1 cellular context compared by ENCODE assay signal in the genomic region with DNA sequence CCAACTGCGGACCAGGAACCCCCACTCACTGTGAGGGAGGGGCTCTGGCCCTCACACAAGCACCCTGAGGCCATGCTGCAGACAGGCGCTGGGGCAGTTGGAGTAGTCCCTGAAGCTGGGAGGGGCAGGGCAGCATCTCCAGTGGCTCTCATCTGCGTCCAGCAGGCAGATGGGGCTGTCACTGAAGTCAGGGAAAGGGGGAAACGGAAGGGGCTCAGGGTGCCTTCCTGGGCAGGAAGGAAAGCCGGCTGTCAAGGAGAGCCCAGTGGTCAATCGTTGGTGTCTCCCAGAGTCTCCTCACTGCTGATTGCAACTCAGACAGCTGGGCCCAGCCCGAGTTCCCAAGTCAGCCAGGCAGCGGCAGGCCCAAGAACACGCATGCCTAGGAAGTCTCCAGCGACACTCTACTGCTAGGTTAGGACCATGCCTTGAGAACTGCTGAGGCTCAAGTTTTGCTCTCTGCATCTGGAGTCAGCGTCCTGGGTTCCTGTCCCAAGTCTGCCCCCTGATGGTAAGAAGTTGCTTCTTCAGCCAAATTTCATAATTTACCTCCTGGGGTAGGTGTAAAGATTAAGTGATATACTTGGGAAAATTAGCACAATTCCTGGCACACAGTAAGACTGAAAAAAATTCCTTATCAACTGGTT.
A peak's percentile ranks its signal among the peaks of the same experiment; 100 is the strongest.
TF ChIP-seq lines count a peak whose summit lies in the region.

No MANE protein-coding gene starts in this region.

TF ChIP-seq in H1, 55 proteins besides CTCF, POLR2A, EP300 and RAD21:
- TF ChIP-seq RXRA (IDR thresholded peaks at IDR 0.05; ENCODE audit: insufficient read depth, low read depth, low read length) (no peak), TEAD4 (IDR thresholded peaks at IDR 0.05; ENCODE audit: low read depth, low read length) (no peak), POU5F1 (IDR thresholded peaks at IDR 0.05; ENCODE audit: low read depth, low read length) (no peak), PHF8 (conservative IDR thresholded peaks at IDR 0.05; ENCODE audit: low read depth, low read length) (no peak), HDAC2 (IDR thresholded peaks at IDR 0.05; ENCODE audit: borderline replicate concordance in 1 of 2, low read depth in 2 of 2, low read length in 2 of 2) (0 out of 4 replicates have a peak, but pooled peaks of 1 of the 2 experiments have one; percentile 28), CBX8 (IDR thresholded peaks at IDR 0.05; ENCODE audit: borderline replicate concordance, low read depth, low read length) (no peak), MAFK (IDR thresholded peaks at IDR 0.05; ENCODE audit: low read depth, low read length) (peak; percentile 68)
- TF ChIP-seq, protein P1, sequence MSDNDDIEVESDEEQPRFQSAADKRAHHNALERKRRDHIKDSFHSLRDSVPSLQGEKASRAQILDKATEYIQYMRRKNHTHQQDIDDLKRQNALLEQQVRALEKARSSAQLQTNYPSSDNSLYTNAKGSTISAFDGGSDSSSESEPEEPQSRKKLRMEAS (IDR thresholded peaks at IDR 0.05) = peak; percentile 56
TF ChIP-seq in H1: peak in this region for 3.
